Comparison of ENCODE assay signal across 17 cellular contexts in genomic region chr7:23864984-23865383, GRCh38.
DNase-seq lines count a peak whose midpoint lies in the region; TF ChIP-seq lines count a peak whose summit lies in the region.
"Had no signal": no experiment of that assay in that cellular context is flagged by ENCODE, and none has a peak within 500 bp of the region (broad histone marks: within the 10 kb centered on the region; RNA-seq: fewer than 3 reads in every experiment).

No MANE protein-coding gene starts in this region.

- H3K4me3 ChIP-seq in cardiac fibroblast (replicated peaks in 1 of 2; ENCODE audit: low read depth in 2 of 2, low read length in 2 of 2): no peak overlapping the region
- H3K4me3 ChIP-seq: cardiac muscle cell, left ventricle myocardium inferior, prostate gland, suprapubic skin had no signal

- DNase-seq in EL (peak; percentile 82), NCI-H226 (peak; percentile 82), cardiac fibroblast (ENCODE audit: low read depth in 2 of 2) (peak; percentile 57 to 88), myocyte (ENCODE audit: low read depth) (peak; percentile 18), NCI-H1930 (lab: John Stamatoyannopoulos, UW) (no peak), AG20443 (ENCODE audit: low spot score) (no peak), COR-L47 (lab: John Stamatoyannopoulos, UW) (no peak)
- DNase-seq in activated T-cell treated with anti-CD3 and anti-CD28 coated beads, Interleukin-2, amount 50 U/mL, for 1 hour: no peak
- DNase-seq: activated CD8-positive, alpha-beta memory T cell treated with anti-CD3 and anti-CD28 coated beads, Interleukin-2, amount 10 ng/mL, durations not matched to agents 7 days and 5 days; activated naive CD4-positive, alpha-beta T cell treated with anti-CD3 and anti-CD28 coated beads for 36 hours; DMS79 treated with DMSO at 0.1 percent for 48 hours; left ventricle myocardium inferior; NCI-H1092; NCI-H345 had no signal

- no peak for TF ChIP-seq CTCF in cardiac fibroblast (IDR thresholded peaks at IDR 0.05; ENCODE audit: low read depth, low read length)

Comparison
In these comparisons a context has a peak if more than half of its experiments do, and no peak if none do; other contexts are left out.
1. DNase-seq: peak in EL (single experiment), NCI-H226 (single experiment), cardiac fibroblast (2 of 2) and myocyte (single experiment); none in NCI-H1930 (0 of 2), AG20443 (single experiment), COR-L47 (single experiment) and activated T-cell treated with anti-CD3 and anti-CD28 coated beads, Interleukin-2, amount 50 U/mL, for 1 hour (single experiment).